ENCODE assay signal across 19 cellular contexts in the genomic region with DNA sequence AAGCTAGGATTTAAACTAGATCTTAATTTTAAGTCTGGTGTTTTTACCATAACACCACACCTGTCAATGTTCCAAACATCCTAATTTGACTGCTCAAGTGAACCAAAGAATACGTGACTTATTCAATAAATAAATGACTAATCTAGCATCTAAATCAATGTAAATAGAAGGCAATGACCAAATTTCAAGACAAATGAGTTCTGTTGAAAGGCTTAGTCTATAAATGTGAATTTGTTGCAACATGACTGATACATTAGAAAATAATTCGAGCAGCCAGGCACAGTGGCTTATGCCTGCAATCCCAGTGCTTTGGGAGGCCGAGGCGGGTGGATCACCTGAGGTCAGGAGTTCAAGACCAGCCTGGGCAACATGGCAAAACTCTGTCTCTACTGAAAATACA. TPM values are rescaled to one million over a fixed set of nuclear protein-coding genes. Genes with fewer than 3 reads are reported as not detected.
DNase-seq lines count a peak whose midpoint lies in the region; FAIRE-seq and TF ChIP-seq lines count a peak whose summit lies in the region.
"Had no signal": no experiment of that assay in that cellular context is flagged by ENCODE, and none has a peak within 500 bp of the region (broad histone marks: within the 10 kb centered on the region; RNA-seq: fewer than 3 reads in every experiment).

No MANE protein-coding gene starts in this region.

- no peak overlapping the region for H3K4me3 Mint-ChIP-seq in HFFc6
- H3K4me3 Mint-ChIP-seq in activated T-helper 1 cell treated with anti-CD3 and anti-CD28 coated beads, Interleukin-12 subunit alpha, Interleukin-12 subunit beta, Interleukin-2, Interleukin-4 antibody, amounts not matched to agents 30 ng/mL and 10 ng/mL and 1 ng/mL, durations not matched to agents 14 hours and 24 hours and 36 hours = no peak overlapping the region
- H3K4me3 Mint-ChIP-seq: CD8-positive, alpha-beta T cell; GM23338 had no signal

- H3K4me1 Mint-ChIP-seq in HFFc6 (ENCODE audit: low read depth) = peaks cover 6% of the 10 kb centered on the region
- H3K4me1 Mint-ChIP-seq in activated T-helper 1 cell treated with anti-CD3 and anti-CD28 coated beads, Interleukin-12 subunit alpha, Interleukin-12 subunit beta, Interleukin-2, Interleukin-4 antibody, amounts not matched to agents 30 ng/mL and 10 ng/mL and 1 ng/mL, durations not matched to agents 14 hours and 24 hours and 36 hours (ENCODE audit: low read depth) = peaks cover 31% of the 10 kb centered on the region
- H3K4me1 Mint-ChIP-seq: GM23338 had no signal

- H3K27me3 ChIP-seq in bronchial epithelial cell (ENCODE audit: control insufficient read depth, insufficient read depth, low read length) = no peaks in the 10 kb centered on the region

- H3K36me3 Mint-ChIP-seq in HFFc6 (ENCODE audit: low read depth) = peaks cover 32% of the 10 kb centered on the region
- H3K36me3 Mint-ChIP-seq in activated T-helper 1 cell treated with anti-CD3 and anti-CD28 coated beads, Interleukin-12 subunit alpha, Interleukin-12 subunit beta, Interleukin-2, Interleukin-4 antibody, amounts not matched to agents 30 ng/mL and 10 ng/mL and 1 ng/mL, durations not matched to agents 14 hours and 24 hours and 36 hours (ENCODE audit: low read depth) = peaks cover 33% of the 10 kb centered on the region

- no peaks in the 10 kb centered on the region for H3K9me3 Mint-ChIP-seq in HFFc6
- no peaks in the 10 kb centered on the region for H3K9me3 Mint-ChIP-seq in activated T-helper 1 cell treated with anti-CD3 and anti-CD28 coated beads, Interleukin-12 subunit alpha, Interleukin-12 subunit beta, Interleukin-2, Interleukin-4 antibody, amounts not matched to agents 30 ng/mL and 10 ng/mL and 1 ng/mL, durations not matched to agents 14 hours and 24 hours and 36 hours
- H3K9me3 Mint-ChIP-seq: CD8-positive, alpha-beta T cell; GM23338 had no signal

- no peak for TF ChIP-seq CTCF in HFFc6 (IDR thresholded peaks at IDR 0.05)
- no peak for TF ChIP-seq CTCF in bronchial epithelial cell (IDR thresholded peaks at IDR 0.05; ENCODE audit: insufficient read depth, low read length, severe bottlenecking)

- DNase-seq in H54 (ENCODE audit: insufficient read length, low spot score) (no peak), HFFc6 (no peak), bronchial epithelial cell (ENCODE audit: low read depth) (peak; percentile 54), SKM-1 (lab: John Stamatoyannopoulos, UW; ENCODE audit: unreplicated experiment) (no peak), amniotic stem cell (lab: John Stamatoyannopoulos, UW) (no peak), NOMO-1 treated with DMSO at 0.1 percent for 48 hours (lab: John Stamatoyannopoulos, UW; ENCODE audit: unreplicated experiment) (no peak)
- DNase-seq in activated T-helper 1 cell treated with anti-CD3 and anti-CD28 coated beads, Interleukin-12 subunit alpha, Interleukin-12 subunit beta, Interleukin-2, Interleukin-4 antibody, amounts not matched to agents 30 ng/mL and 10 ng/mL and 1 ng/mL, durations not matched to agents 14 hours and 24 hours and 36 hours (ENCODE audit: low spot score) = no peak
- DNase-seq: CD8-positive, alpha-beta T cell; COR-L47; DMS153; DMS79 treated with DMSO at 0.1 percent for 48 hours; EL had no signal

- no peaks in the 10 kb centered on the region for H3K27me3 Mint-ChIP-seq in HFFc6 (ENCODE audit: insufficient read depth)
- H3K27me3 Mint-ChIP-seq in activated T-helper 1 cell treated with anti-CD3 and anti-CD28 coated beads, Interleukin-12 subunit alpha, Interleukin-12 subunit beta, Interleukin-2, Interleukin-4 antibody, amounts not matched to agents 30 ng/mL and 10 ng/mL and 1 ng/mL, durations not matched to agents 14 hours and 24 hours and 36 hours (ENCODE audit: insufficient read depth) = no peaks in the 10 kb centered on the region

- TF ChIP-seq POLR2A in H54 (IDR thresholded peaks at IDR 0.05; ENCODE audit: low read depth, low read length) = no peak

- H3K27ac Mint-ChIP-seq in HFFc6 = peak overlapping the region; percentile 14; the same call in 1 of the 2 replicates
- H3K27ac Mint-ChIP-seq in activated T-helper 1 cell treated with anti-CD3 and anti-CD28 coated beads, Interleukin-12 subunit alpha, Interleukin-12 subunit beta, Interleukin-2, Interleukin-4 antibody, amounts not matched to agents 30 ng/mL and 10 ng/mL and 1 ng/mL, durations not matched to agents 14 hours and 24 hours and 36 hours = no peak overlapping the region
- H3K27ac Mint-ChIP-seq: GM23338 had no signal

- FAIRE-seq in H54 (lab: Jason Lieb, UNC) = peak; percentile 11
- no peak for FAIRE-seq in bronchial epithelial cell (lab: Jason Lieb, UNC)
- FAIRE-seq in islet of Langerhans (lab: Jason Lieb, UNC) = peak; percentile 30
- FAIRE-seq: A549, D721Med, G401.6, GM12891 had no signal

- no peak overlapping the region for H3K4me3 ChIP-seq in bronchial epithelial cell (ENCODE audit: low read depth, low read length)
- H3K4me3 ChIP-seq: A549, GM23338, HAP-1 had no signal

- peaks cover 8% of the 10 kb centered on the region for H3K36me3 ChIP-seq in bronchial epithelial cell (ENCODE audit: control insufficient read depth, insufficient read depth, low read length)

- intact Hi-C loops in activated T-helper 1 cell treated with anti-CD3 and anti-CD28 coated beads, Interleukin-12 subunit alpha, Interleukin-12 subunit beta, Interleukin-2, Interleukin-4 antibody, amounts not matched to agents 30 ng/mL and 10 ng/mL and 1 ng/mL, durations not matched to agents 14 hours and 24 hours and 36 hours (cut with micrococcal nuclease) = no loop called here

RNA-seq across cellular contexts. Expression of gene ZFC3H1, which starts 15.1 kb away (rescaled TPM):
- total RNA-seq in HFFc6 (2021; fragmentation: NEBNext Ultra II Directional; extraction: Animal tissue kit (Norgen Biotek cat#: 25700)) = 10 to 100 TPM; 23.4 to 32.5 (median 30.5) TPM
- total RNA-seq in bronchial epithelial cell = 22.1 and 23.0 TPM in 2 replicates
- 57.7 and 58.6 TPM in 2 replicates for total RNA-seq in activated T-helper 1 cell treated with anti-CD3 and anti-CD28 coated beads, Interleukin-12 subunit alpha, Interleukin-12 subunit beta, Interleukin-2, Interleukin-4 antibody, amounts not matched to agents 30 ng/mL and 10 ng/mL and 1 ng/mL, durations not matched to agents 14 hours and 24 hours and 36 hours

RNA-seq across cellular contexts. Expression of gene THAP2, which starts 15.6 kb away (rescaled TPM):
- total RNA-seq in HFFc6 (2021; fragmentation: NEBNext Ultra II Directional; extraction: Animal tissue kit (Norgen Biotek cat#: 25700)) = 1 to 10 TPM; 3.8 to 5.1 (median 4.4) TPM
- 2.6 and 4.2 TPM in 2 replicates for total RNA-seq in bronchial epithelial cell
- total RNA-seq in activated T-helper 1 cell treated with anti-CD3 and anti-CD28 coated beads, Interleukin-12 subunit alpha, Interleukin-12 subunit beta, Interleukin-2, Interleukin-4 antibody, amounts not matched to agents 30 ng/mL and 10 ng/mL and 1 ng/mL, durations not matched to agents 14 hours and 24 hours and 36 hours = 5.7 and 5.9 TPM in 2 replicates

RNA-seq across cellular contexts. Expression of gene TMEM19, which starts 37.3 kb away (rescaled TPM):
- total RNA-seq in HFFc6 (2021; fragmentation: NEBNext Ultra II Directional; extraction: Animal tissue kit (Norgen Biotek cat#: 25700)) = 10 to 100 TPM; 24.0 to 41.6 (median 33.9) TPM
- 37.6 and 40.3 TPM in 2 replicates for total RNA-seq in bronchial epithelial cell
- 10.6 and 11.3 TPM in 2 replicates for total RNA-seq in activated T-helper 1 cell treated with anti-CD3 and anti-CD28 coated beads, Interleukin-12 subunit alpha, Interleukin-12 subunit beta, Interleukin-2, Interleukin-4 antibody, amounts not matched to agents 30 ng/mL and 10 ng/mL and 1 ng/mL, durations not matched to agents 14 hours and 24 hours and 36 hours
